Comparison of ENCODE assay signal across 1 cellular context in the genomic region with DNA sequence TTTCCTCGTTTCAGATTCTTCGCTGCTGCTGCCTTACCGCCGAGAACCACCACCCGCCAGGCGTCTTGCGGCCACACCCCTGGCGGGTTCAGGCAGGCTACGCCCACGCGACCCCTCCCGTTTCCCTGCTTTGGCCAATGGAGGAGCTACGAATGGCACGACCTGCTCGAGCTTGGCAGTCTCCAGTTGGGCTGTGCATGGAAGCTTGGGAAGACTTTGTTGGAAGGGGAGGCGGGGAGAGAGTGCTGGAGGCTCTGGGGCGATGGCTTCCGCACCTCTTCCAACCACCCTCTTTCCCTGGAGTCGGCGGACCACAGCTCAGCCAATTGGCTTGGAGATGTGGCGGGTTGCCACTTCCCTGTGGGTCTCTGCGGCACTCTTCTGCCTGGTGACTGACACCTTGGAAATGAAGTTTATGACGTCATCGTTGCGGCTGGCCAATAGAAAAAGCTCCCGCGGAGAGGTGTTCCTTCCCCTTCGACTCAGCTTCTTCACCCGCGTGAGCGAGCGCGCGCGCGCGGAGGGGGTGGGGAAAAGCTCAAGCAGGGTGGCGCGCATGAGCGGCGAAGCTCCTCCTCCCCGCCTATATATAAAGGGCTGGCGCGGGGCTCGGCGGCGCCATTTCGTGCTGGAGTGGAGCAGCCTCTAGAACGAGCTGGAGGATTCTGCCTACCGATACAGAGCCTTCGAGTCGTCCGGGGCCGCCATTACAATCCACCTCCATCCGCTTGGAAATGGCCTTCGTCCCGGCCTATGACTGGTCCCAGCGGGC.
A peak's percentile ranks its signal among the peaks of the same experiment; 100 is the strongest.
TF ChIP-seq lines count a peak whose summit lies in the region.

No MANE protein-coding gene starts in this region.

TF ChIP-seq in liver, 16 proteins besides CTCF, POLR2A, EP300 and RAD21 (continued from another document):
- TF ChIP-seq, protein P1, sequence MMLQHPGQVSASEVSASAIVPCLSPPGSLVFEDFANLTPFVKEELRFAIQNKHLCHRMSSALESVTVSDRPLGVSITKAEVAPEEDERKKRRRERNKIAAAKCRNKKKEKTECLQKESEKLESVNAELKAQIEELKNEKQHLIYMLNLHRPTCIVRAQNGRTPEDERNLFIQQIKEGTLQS (IDR thresholded peaks at IDR 0.05), result peak; percentile 44
- TF ChIP-seq, protein P2, sequence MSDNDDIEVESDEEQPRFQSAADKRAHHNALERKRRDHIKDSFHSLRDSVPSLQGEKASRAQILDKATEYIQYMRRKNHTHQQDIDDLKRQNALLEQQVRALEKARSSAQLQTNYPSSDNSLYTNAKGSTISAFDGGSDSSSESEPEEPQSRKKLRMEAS (IDR thresholded peaks at IDR 0.05), result peak; percentile 96
- TF ChIP-seq JUND (IDR thresholded peaks at IDR 0.05), result peak; percentile 84 to 90
- TF ChIP-seq HNF4G (IDR thresholded peaks at IDR 0.05), result peak; percentile 0
- TF ChIP-seq HNF4A (conservative IDR thresholded peaks at IDR 0.05), result peak; percentile 2 to 51
- TF ChIP-seq, protein P3, sequence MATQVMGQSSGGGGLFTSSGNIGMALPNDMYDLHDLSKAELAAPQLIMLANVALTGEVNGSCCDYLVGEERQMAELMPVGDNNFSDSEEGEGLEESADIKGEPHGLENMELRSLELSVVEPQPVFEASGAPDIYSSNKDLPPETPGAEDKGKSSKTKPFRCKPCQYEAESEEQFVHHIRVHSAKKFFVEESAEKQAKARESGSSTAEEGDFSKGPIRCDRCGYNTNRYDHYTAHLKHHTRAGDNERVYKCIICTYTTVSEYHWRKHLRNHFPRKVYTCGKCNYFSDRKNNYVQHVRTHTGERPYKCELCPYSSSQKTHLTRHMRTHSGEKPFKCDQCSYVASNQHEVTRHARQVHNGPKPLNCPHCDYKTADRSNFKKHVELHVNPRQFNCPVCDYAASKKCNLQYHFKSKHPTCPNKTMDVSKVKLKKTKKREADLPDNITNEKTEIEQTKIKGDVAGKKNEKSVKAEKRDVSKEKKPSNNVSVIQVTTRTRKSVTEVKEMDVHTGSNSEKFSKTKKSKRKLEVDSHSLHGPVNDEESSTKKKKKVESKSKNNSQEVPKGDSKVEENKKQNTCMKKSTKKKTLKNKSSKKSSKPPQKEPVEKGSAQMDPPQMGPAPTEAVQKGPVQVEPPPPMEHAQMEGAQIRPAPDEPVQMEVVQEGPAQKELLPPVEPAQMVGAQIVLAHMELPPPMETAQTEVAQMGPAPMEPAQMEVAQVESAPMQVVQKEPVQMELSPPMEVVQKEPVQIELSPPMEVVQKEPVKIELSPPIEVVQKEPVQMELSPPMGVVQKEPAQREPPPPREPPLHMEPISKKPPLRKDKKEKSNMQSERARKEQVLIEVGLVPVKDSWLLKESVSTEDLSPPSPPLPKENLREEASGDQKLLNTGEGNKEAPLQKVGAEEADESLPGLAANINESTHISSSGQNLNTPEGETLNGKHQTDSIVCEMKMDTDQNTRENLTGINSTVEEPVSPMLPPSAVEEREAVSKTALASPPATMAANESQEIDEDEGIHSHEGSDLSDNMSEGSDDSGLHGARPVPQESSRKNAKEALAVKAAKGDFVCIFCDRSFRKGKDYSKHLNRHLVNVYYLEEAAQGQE (IDR thresholded peaks at IDR 0.05), result peak; percentile 95
- peak; percentile 73 to 74 for TF ChIP-seq RXRA (IDR thresholded peaks at IDR 0.05)
- TF ChIP-seq FOXA1 (IDR thresholded peaks at IDR 0.05), result peak; percentile 42
- peak; percentile 100 for TF ChIP-seq TAF1 (conservative IDR thresholded peaks at IDR 0.05)
- peak; percentile 98 to 99 for TF ChIP-seq EGR1 (IDR thresholded peaks at IDR 0.05; ENCODE audit: low read depth in 2 of 2)
- no peak for TF ChIP-seq FOXA2 (IDR thresholded peaks at IDR 0.05)
- TF ChIP-seq NR2F2 (IDR thresholded peaks at IDR 0.05), result peak; percentile 78
- TF ChIP-seq YY1 (IDR thresholded peaks at IDR 0.05), result peak; percentile 97
- peak in 1 of 2 donors; percentile 63 for TF ChIP-seq GABPA (IDR thresholded peaks at IDR 0.05 in 1 of 2, conservative IDR thresholded peaks at IDR 0.05 in 1 of 2)
